In the genomic region with DNA sequence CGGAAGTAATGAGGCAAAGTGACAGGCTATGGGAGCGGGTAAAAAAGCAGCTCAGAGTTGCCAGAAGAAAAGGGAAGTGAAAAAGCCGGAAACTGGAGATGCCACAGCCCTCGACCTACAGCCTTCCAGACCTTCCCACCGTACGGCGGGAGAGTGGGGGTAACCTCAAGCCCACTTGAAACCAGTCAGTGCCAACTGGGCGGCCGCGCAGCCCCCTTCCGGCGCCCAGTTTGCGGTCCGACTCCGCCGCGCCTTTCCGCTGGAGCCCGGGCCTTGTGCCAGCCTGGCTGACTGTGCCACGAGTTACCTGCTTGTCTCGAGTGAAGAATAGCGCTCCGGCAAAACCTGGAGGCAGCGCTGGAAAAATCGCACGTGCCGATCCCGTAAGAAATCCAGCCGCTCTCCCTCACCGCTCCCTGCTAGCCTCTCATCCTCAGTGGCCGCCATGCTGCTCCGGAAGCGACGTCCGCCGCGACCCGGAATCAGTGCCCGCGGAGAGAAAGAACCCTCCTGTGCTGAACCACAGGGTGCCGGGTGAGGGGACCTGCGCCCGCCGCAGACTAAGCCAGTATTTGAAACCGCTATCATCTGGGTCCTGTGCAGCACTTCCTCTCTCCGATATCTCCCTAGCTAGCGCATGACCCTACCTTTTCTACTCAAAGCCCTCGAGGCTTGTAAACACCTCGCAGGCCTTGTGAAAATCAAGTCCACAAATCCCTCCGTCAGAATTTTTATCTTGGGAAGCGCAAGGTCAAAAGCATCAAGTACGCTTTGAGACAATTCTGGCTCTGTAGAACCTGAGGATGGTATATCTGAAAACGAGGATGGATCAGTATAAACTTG, we compare ENCODE assay signal across 1 cellular context.
TF ChIP-seq lines count a peak whose summit lies in the region.

A gene (minus strand): TSS at position 473 of the 843 bp plus-strand sequence. CDS start 26 bp downstream, at position 447.

TF ChIP-seq in HepG2, 621 proteins besides CTCF, POLR2A, EP300 and RAD21 (continued from another document and continues in another):
- TF ChIP-seq, protein P1, sequence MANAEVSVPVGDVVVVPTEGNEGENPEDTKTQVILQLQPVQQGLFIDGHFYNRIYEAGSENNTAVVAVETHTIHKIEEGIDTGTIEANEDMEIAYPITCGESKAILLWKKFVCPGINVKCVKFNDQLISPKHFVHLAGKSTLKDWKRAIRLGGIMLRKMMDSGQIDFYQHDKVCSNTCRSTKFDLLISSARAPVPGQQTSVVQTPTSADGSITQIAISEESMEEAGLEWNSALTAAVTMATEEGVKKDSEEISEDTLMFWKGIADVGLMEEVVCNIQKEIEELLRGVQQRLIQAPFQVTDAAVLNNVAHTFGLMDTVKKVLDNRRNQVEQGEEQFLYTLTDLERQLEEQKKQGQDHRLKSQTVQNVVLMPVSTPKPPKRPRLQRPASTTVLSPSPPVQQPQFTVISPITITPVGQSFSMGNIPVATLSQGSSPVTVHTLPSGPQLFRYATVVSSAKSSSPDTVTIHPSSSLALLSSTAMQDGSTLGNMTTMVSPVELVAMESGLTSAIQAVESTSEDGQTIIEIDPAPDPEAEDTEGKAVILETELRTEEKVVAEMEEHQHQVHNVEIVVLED (CRISPR knock-in tag; IDR thresholded peaks at IDR 0.05; ENCODE audit: borderline replicate concordance), result peak; percentile 77
- TF ChIP-seq CBFB (CRISPR knock-in tag; IDR thresholded peaks at IDR 0.05) (peak; percentile 70), MED8 (CRISPR knock-in tag; IDR thresholded peaks at IDR 0.05; ENCODE audit: insufficient replicate concordance) (peak; percentile 82), ELF1 (CRISPR knock-in tag; IDR thresholded peaks at IDR 0.05) (peak; percentile 76), ZSCAN30 (CRISPR knock-in tag; IDR thresholded peaks at IDR 0.05) (no peak), HHEX (CRISPR knock-in tag; IDR thresholded peaks at IDR 0.05) (no peak), ZNF451 (CRISPR knock-in tag; IDR thresholded peaks at IDR 0.05) (0 out of 2 replicates have a peak, but pooled peaks have one; percentile 52), PHF20 (CRISPR knock-in tag; IDR thresholded peaks at IDR 0.05) (peak; percentile 96), ZNF224 (CRISPR knock-in tag; IDR thresholded peaks at IDR 0.05) (0 out of 2 replicates have a peak, but pooled peaks have one; percentile 78), ZNF724P (CRISPR knock-in tag; IDR thresholded peaks at IDR 0.05; ENCODE audit: borderline replicate concordance) (no peak), MATR3 (CRISPR knock-in tag; IDR thresholded peaks at IDR 0.05) (no peak), RNF2 (conservative IDR thresholded peaks at IDR 0.05; ENCODE audit: low read depth) (0 out of 2 replicates have a peak, but pooled peaks have one; percentile 62), ZNF333 (CRISPR knock-in tag; IDR thresholded peaks at IDR 0.05; ENCODE audit: borderline replicate concordance) (peak; percentile 78; the same call in 1 of the 2 replicates), SSRP1 (CRISPR knock-in tag; IDR thresholded peaks at IDR 0.05) (0 out of 2 replicates have a peak, but pooled peaks have one; percentile 19), CCAR2 (optimal IDR thresholded peaks at IDR 0.05; ENCODE audit: low read depth, low read length) (no peak), ASH2L (IDR thresholded peaks at IDR 0.05; ENCODE audit: insufficient read length, low read depth, low read length) (peak; percentile 95), NR2C2 (CRISPR knock-in tag; IDR thresholded peaks at IDR 0.05; ENCODE audit: borderline replicate concordance) (peak; percentile 100), ZNF549 (CRISPR knock-in tag; IDR thresholded peaks at IDR 0.05) (0 out of 2 replicates have a peak, but pooled peaks have one; percentile 27), ZFP90 (CRISPR knock-in tag; IDR thresholded peaks at IDR 0.05; ENCODE audit: borderline replicate concordance) (0 out of 2 replicates have a peak, but pooled peaks have one; percentile 52), FOXJ3 (CRISPR knock-in tag; IDR thresholded peaks at IDR 0.05; ENCODE audit: borderline replicate concordance) (no peak), CHD2 (IDR thresholded peaks at IDR 0.05; ENCODE audit: low read depth, low read length) (no peak), ZSCAN21 (CRISPR knock-in tag; IDR thresholded peaks at IDR 0.05; ENCODE audit: borderline replicate concordance) (no peak; the same call in 1 of the 2 replicates), NFATC3 (CRISPR knock-in tag; IDR thresholded peaks at IDR 0.05) (peak; percentile 55; the same call in 1 of the 2 replicates), ZBTB8A (CRISPR knock-in tag; IDR thresholded peaks at IDR 0.05; ENCODE audit: borderline replicate concordance, low read depth) (0 out of 2 replicates have a peak, but pooled peaks have one; percentile 45), ZSCAN25 (CRISPR knock-in tag; IDR thresholded peaks at IDR 0.05) (peak; percentile 74), ISX (CRISPR knock-in tag; conservative IDR thresholded peaks at IDR 0.05) (no peak), PAF1 (CRISPR knock-in tag; IDR thresholded peaks at IDR 0.05) (no peak), NRL (CRISPR knock-in tag; IDR thresholded peaks at IDR 0.05; ENCODE audit: borderline replicate concordance) (peak; percentile 71; the same call in 1 of the 2 replicates), NFKBIZ (CRISPR knock-in tag; IDR thresholded peaks at IDR 0.05) (peak; percentile 63; the same call in 1 of the 2 replicates), CREM (IDR thresholded peaks at IDR 0.05) (peak; percentile 89), CREM (CRISPR knock-in tag; IDR thresholded peaks at IDR 0.05) (no peak), EEA1 (CRISPR knock-in tag; IDR thresholded peaks at IDR 0.05; ENCODE audit: borderline replicate concordance) (no peak), ZNF567 (CRISPR knock-in tag; IDR thresholded peaks at IDR 0.05; ENCODE audit: borderline replicate concordance) (0 out of 2 replicates have a peak, but pooled peaks have one; percentile 43), ZNF780A (CRISPR knock-in tag; IDR thresholded peaks at IDR 0.05) (no peak)
- TF ChIP-seq, protein P2, sequence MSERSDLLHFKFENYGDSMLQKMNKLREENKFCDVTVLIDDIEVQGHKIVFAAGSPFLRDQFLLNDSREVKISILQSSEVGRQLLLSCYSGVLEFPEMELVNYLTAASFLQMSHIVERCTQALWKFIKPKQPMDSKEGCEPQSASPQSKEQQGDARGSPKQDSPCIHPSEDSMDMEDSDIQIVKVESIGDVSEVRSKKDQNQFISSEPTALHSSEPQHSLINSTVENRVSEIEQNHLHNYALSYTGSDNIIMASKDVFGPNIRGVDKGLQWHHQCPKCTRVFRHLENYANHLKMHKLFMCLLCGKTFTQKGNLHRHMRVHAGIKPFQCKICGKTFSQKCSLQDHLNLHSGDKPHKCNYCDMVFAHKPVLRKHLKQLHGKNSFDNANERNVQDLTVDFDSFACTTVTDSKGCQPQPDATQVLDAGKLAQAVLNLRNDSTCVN (CRISPR knock-in tag; IDR thresholded peaks at IDR 0.05; ENCODE audit: borderline replicate concordance), result peak; percentile 75; the same call in 1 of the 2 replicates
- TF ChIP-seq, protein P3, sequence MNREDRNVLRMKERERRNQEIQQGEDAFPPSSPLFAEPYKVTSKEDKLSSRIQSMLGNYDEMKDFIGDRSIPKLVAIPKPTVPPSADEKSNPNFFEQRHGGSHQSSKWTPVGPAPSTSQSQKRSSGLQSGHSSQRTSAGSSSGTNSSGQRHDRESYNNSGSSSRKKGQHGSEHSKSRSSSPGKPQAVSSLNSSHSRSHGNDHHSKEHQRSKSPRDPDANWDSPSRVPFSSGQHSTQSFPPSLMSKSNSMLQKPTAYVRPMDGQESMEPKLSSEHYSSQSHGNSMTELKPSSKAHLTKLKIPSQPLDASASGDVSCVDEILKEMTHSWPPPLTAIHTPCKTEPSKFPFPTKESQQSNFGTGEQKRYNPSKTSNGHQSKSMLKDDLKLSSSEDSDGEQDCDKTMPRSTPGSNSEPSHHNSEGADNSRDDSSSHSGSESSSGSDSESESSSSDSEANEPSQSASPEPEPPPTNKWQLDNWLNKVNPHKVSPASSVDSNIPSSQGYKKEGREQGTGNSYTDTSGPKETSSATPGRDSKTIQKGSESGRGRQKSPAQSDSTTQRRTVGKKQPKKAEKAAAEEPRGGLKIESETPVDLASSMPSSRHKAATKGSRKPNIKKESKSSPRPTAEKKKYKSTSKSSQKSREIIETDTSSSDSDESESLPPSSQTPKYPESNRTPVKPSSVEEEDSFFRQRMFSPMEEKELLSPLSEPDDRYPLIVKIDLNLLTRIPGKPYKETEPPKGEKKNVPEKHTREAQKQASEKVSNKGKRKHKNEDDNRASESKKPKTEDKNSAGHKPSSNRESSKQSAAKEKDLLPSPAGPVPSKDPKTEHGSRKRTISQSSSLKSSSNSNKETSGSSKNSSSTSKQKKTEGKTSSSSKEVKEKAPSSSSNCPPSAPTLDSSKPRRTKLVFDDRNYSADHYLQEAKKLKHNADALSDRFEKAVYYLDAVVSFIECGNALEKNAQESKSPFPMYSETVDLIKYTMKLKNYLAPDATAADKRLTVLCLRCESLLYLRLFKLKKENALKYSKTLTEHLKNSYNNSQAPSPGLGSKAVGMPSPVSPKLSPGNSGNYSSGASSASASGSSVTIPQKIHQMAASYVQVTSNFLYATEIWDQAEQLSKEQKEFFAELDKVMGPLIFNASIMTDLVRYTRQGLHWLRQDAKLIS (CRISPR knock-in tag; IDR thresholded peaks at IDR 0.05), result 0 out of 2 replicates have a peak, but pooled peaks have one; percentile 44
- TF ChIP-seq, protein P4, sequence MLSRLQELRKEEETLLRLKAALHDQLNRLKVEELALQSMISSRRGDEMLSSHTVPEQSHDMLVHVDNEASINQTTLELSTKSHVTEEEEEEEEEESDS (CRISPR knock-in tag; IDR thresholded peaks at IDR 0.05; ENCODE audit: borderline replicate concordance), result no peak
- TF ChIP-seq, protein P5, sequence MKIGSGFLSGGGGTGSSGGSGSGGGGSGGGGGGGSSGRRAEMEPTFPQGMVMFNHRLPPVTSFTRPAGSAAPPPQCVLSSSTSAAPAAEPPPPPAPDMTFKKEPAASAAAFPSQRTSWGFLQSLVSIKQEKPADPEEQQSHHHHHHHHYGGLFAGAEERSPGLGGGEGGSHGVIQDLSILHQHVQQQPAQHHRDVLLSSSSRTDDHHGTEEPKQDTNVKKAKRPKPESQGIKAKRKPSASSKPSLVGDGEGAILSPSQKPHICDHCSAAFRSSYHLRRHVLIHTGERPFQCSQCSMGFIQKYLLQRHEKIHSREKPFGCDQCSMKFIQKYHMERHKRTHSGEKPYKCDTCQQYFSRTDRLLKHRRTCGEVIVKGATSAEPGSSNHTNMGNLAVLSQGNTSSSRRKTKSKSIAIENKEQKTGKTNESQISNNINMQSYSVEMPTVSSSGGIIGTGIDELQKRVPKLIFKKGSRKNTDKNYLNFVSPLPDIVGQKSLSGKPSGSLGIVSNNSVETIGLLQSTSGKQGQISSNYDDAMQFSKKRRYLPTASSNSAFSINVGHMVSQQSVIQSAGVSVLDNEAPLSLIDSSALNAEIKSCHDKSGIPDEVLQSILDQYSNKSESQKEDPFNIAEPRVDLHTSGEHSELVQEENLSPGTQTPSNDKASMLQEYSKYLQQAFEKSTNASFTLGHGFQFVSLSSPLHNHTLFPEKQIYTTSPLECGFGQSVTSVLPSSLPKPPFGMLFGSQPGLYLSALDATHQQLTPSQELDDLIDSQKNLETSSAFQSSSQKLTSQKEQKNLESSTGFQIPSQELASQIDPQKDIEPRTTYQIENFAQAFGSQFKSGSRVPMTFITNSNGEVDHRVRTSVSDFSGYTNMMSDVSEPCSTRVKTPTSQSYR (CRISPR knock-in tag; IDR thresholded peaks at IDR 0.05; ENCODE audit: borderline replicate concordance), result no peak
- TF ChIP-seq, protein P6, sequence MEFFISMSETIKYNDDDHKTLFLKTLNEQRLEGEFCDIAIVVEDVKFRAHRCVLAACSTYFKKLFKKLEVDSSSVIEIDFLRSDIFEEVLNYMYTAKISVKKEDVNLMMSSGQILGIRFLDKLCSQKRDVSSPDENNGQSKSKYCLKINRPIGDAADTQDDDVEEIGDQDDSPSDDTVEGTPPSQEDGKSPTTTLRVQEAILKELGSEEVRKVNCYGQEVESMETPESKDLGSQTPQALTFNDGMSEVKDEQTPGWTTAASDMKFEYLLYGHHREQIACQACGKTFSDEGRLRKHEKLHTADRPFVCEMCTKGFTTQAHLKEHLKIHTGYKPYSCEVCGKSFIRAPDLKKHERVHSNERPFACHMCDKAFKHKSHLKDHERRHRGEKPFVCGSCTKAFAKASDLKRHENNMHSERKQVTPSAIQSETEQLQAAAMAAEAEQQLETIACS (CRISPR knock-in tag; IDR thresholded peaks at IDR 0.05), result no peak
- TF ChIP-seq, protein P7, sequence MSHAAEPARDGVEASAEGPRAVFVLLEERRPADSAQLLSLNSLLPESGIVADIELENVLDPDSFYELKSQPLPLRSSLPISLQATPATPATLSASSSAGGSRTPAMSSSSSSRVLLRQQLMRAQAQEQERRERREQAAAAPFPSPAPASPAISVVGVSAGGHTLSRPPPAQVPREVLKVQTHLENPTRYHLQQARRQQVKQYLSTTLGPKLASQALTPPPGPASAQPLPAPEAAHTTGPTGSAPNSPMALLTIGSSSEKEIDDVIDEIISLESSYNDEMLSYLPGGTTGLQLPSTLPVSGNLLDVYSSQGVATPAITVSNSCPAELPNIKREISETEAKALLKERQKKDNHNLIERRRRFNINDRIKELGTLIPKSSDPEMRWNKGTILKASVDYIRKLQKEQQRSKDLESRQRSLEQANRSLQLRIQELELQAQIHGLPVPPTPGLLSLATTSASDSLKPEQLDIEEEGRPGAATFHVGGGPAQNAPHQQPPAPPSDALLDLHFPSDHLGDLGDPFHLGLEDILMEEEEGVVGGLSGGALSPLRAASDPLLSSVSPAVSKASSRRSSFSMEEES (CRISPR knock-in tag; IDR thresholded peaks at IDR 0.05), result peak; percentile 56; the same call in 1 of the 2 replicates
- TF ChIP-seq, protein P8, sequence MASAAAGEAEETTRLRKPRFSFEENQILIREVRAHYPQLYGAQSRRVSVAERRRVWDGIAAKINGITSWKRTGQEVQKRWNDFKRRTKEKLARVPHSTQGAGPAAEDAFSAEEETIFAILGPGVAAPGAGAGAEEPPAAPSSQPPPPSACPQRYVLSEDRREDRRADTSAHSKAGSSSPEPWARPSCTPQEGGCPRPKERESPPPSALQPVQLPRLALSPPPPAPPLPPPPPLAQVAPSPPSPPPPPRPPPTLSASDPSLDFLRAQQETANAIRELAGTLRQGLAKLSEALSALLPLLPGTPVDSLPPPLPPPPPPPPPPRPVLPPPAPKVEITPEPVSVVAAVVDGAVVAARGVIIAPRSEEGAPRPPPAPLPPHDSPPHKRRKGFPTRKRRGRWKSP (CRISPR knock-in tag; IDR thresholded peaks at IDR 0.05), result peak; percentile 86
- TF ChIP-seq, protein P9, sequence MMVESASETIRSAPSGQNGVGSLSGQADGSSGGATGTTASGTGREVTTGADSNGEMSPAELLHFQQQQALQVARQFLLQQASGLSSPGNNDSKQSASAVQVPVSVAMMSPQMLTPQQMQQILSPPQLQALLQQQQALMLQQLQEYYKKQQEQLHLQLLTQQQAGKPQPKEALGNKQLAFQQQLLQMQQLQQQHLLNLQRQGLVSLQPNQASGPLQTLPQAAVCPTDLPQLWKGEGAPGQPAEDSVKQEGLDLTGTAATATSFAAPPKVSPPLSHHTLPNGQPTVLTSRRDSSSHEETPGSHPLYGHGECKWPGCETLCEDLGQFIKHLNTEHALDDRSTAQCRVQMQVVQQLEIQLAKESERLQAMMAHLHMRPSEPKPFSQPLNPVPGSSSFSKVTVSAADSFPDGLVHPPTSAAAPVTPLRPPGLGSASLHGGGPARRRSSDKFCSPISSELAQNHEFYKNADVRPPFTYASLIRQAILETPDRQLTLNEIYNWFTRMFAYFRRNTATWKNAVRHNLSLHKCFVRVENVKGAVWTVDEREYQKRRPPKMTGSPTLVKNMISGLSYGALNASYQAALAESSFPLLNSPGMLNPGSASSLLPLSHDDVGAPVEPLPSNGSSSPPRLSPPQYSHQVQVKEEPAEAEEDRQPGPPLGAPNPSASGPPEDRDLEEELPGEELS (CRISPR knock-in tag; IDR thresholded peaks at IDR 0.05), result 0 out of 2 replicates have a peak, but pooled peaks have one; percentile 35
- TF ChIP-seq, protein P10, sequence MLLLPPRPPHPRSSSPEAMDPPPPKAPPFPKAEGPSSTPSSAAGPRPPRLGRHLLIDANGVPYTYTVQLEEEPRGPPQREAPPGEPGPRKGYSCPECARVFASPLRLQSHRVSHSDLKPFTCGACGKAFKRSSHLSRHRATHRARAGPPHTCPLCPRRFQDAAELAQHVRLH (CRISPR knock-in tag; IDR thresholded peaks at IDR 0.05; ENCODE audit: borderline replicate concordance, low read depth), result peak; percentile 79; the same call in 1 of the 2 replicates
